In genomic region chr2:72803151-72803550, GRCh38 we compare ENCODE assay signal across 27 cellular contexts. TPM values are rescaled to one million over a fixed set of nuclear protein-coding genes. Genes with fewer than 3 reads are reported as not detected.
DNase-seq lines count a peak whose midpoint lies in the region; ATAC-seq, FAIRE-seq and TF ChIP-seq lines count a peak whose summit lies in the region.
"Had no signal": no experiment of that assay in that cellular context is flagged by ENCODE, and none has a peak within 500 bp of the region (broad histone marks: within the 10 kb centered on the region; RNA-seq: fewer than 3 reads in every experiment).

No MANE protein-coding gene starts in this region.

- intact Hi-C loops in kidney (cut with DNase I) = no loop called here

- no peak overlapping the region for H3K9ac ChIP-seq in kidney (ENCODE audit: low read length in 2 of 2)

- no peak overlapping the region for H3K27ac ChIP-seq in kidney (ENCODE audit: low read depth in 2 of 2, low read length in 2 of 2)
- H3K27ac ChIP-seq: ascending aorta, colonic mucosa, psoas muscle had no signal

- no peak for FAIRE-seq in kidney (lab: Jason Lieb, UNC)
- FAIRE-seq: endometrium, GM19239, H1 had no signal

- no peak overlapping the region for H3K4me3 ChIP-seq in astrocyte of the spinal cord (ENCODE audit: low read depth, low read length)
- no peak overlapping the region for H3K4me3 ChIP-seq in kidney (ENCODE audit: low read length in 2 of 2)
- H3K4me3 ChIP-seq: ascending aorta, colonic mucosa, psoas muscle had no signal

- H3K36me3 ChIP-seq in kidney (ENCODE audit: control insufficient read depth in 1 of 2, insufficient read depth in 2 of 2, low read length in 2 of 2) = no peaks in the 10 kb centered on the region
- H3K36me3 ChIP-seq: ascending aorta, colonic mucosa had no signal

- no peak for ATAC-seq in GM19324 (IDR thresholded peaks at IDR 0.05; ENCODE audit: low FRiP score, unreplicated experiment)
- no peak for ATAC-seq in GM21381 (IDR thresholded peaks at IDR 0.05; ENCODE audit: unreplicated experiment)
- no peak for ATAC-seq in activated T-cell treated with anti-CD3 and anti-CD28 coated beads, Interleukin-2, amount 50 U/mL, for 72 hours (replicated peaks in 1 of 2)
- ATAC-seq: left cardiac atrium, psoas muscle had no signal

- in situ Hi-C loops in astrocyte of the spinal cord (cut with HindIII; ENCODE audit: low sequenced_read_pairs) = no loop called here

- no peaks in the 10 kb centered on the region for H3K9me3 ChIP-seq in kidney (ENCODE audit: control insufficient read depth in 1 of 2, low read length in 2 of 2)
- H3K9me3 ChIP-seq: ascending aorta, colonic mucosa, psoas muscle had no signal

- DNase-seq in HT1080 (ENCODE audit: low read depth) (peak; percentile 67), astrocyte of the spinal cord (ENCODE audit: low read depth, low spot score) (peak; percentile 58), globus pallidus (ENCODE audit: low spot score) (peak; percentile 84), stromal cell of bone marrow (ENCODE audit: low read depth) (peak; percentile 59), kidney (no peak)
- DNase-seq in activated T-cell treated with anti-CD3 and anti-CD28 coated beads, Interleukin-2, amount 50 U/mL, for 72 hours = no peak
- DNase-seq: activated CD4-positive, alpha-beta T cell treated with anti-CD3 and anti-CD28 coated beads for 1 hour; activated CD8-positive, alpha-beta memory T cell treated with anti-CD3 and anti-CD28 coated beads for 24 hours; activated naive CD4-positive, alpha-beta T cell treated with anti-CD3 and anti-CD28 coated beads, Interleukin-2, amount 50 U/mL, for 16 hours; colonic mucosa; DMS79; left cardiac atrium; NCI-H1417; NCI-H2171; NCI-H526; psoas muscle; stimulated activated CD4-positive, alpha-beta T cell treated with anti-CD3 and anti-CD28 coated beads, Interleukin-4, amount 100 ng/mL, for 24 hours; SW 1271 had no signal

- peaks cover 2 to 6% of the 10 kb centered on the region in 2 donors for H3K36me3 Mint-ChIP-seq in activated T-cell treated with anti-CD3 and anti-CD28 coated beads, Interleukin-2, amount 50 U/mL, for 72 hours (ENCODE audit: insufficient read depth in 2 of 2)

- H3K4me1 ChIP-seq in kidney (ENCODE audit: control insufficient read depth in 1 of 2, insufficient read depth in 1 of 2, low read depth in 1 of 2, low read length in 2 of 2) = no peaks in the 10 kb centered on the region
- H3K4me1 ChIP-seq: ascending aorta, colonic mucosa, psoas muscle had no signal

- no peak overlapping the region for H3K27ac Mint-ChIP-seq in activated T-cell treated with anti-CD3 and anti-CD28 coated beads, Interleukin-2, amount 50 U/mL, for 72 hours
- H3K27ac Mint-ChIP-seq: mesothelial cell of epicardium; stimulated activated naive CD8-positive, alpha-beta T cell treated with anti-CD3 and anti-CD28 coated beads, Interleukin-15, Interleukin-2, amounts not matched to agents 100 ng/mL and 50 ng/mL, for 24 hours; type B pancreatic cell had no signal

- no peaks in the 10 kb centered on the region for H3K4me1 Mint-ChIP-seq in activated T-cell treated with anti-CD3 and anti-CD28 coated beads, Interleukin-2, amount 50 U/mL, for 72 hours (ENCODE audit: low read depth)
- H3K4me1 Mint-ChIP-seq: mesothelial cell of epicardium had no signal

- H3K9me3 Mint-ChIP-seq in activated T-cell treated with anti-CD3 and anti-CD28 coated beads, Interleukin-2, amount 50 U/mL, for 72 hours = peaks cover 0 to 7% of the 10 kb centered on the region in 2 donors
- H3K9me3 Mint-ChIP-seq: type B pancreatic cell had no signal

- H3K27me3 Mint-ChIP-seq in activated T-cell treated with anti-CD3 and anti-CD28 coated beads, Interleukin-2, amount 50 U/mL, for 72 hours (ENCODE audit: low read depth) = no peaks in the 10 kb centered on the region
- H3K27me3 Mint-ChIP-seq: stimulated activated naive CD8-positive, alpha-beta T cell treated with anti-CD3 and anti-CD28 coated beads, Interleukin-15, Interleukin-2, amounts not matched to agents 100 ng/mL and 50 ng/mL, for 24 hours; type B pancreatic cell had no signal

- no peak for TF ChIP-seq CTCF in astrocyte of the spinal cord (IDR thresholded peaks at IDR 0.05; ENCODE audit: low read depth, low read length)
- TF ChIP-seq CTCF in kidney (IDR thresholded peaks at IDR 0.05; ENCODE audit: borderline replicate concordance, extremely low read depth, insufficient read depth) = no peak

- no peak overlapping the region for H3K4me3 Mint-ChIP-seq in activated T-cell treated with anti-CD3 and anti-CD28 coated beads, Interleukin-2, amount 50 U/mL, for 72 hours
- H3K4me3 Mint-ChIP-seq: mesothelial cell of epicardium; stimulated activated naive CD8-positive, alpha-beta T cell treated with anti-CD3 and anti-CD28 coated beads, Interleukin-15, Interleukin-2, amounts not matched to agents 100 ng/mL and 50 ng/mL, for 24 hours; type B pancreatic cell had no signal

RNA-seq across cellular contexts. Expression of gene EXOC6B, which starts 22.7 kb away (rescaled TPM):
- 5.1 and 6.8 TPM in 2 replicates for total RNA-seq in HT1080 (2014; rRNA removed; shearing (Covaris generic))
- 4.7 and 5.8 TPM in 2 replicates for polyA plus RNA-seq in HT1080 (2015; cell fraction: cytosol; rRNA removed)
- polyA plus RNA-seq in HT1080 (2015; cell fraction: nucleus; rRNA removed) = 12.4 and 14.4 TPM in 2 replicates
- 10 to 100 TPM; 10.4 to 11.6 TPM for total RNA-seq in activated T-cell treated with anti-CD3 and anti-CD28 coated beads, Interleukin-2, amount 50 U/mL, for 72 hours
- 31.3 TPM for total RNA-seq in kidney
- 5.9 TPM for polyA plus RNA-seq in kidney (ENCODE audit: insufficient read depth, low read depth, low replicate concordance)

Comparison
In these comparisons a context has a peak if more than half of its experiments do, and no peak if none do; other contexts are left out.
1. DNase-seq: peak in HT1080 (single experiment), astrocyte of the spinal cord (single experiment), globus pallidus (single experiment) and stromal cell of bone marrow (single experiment); none in activated T-cell treated with anti-CD3 and anti-CD28 coated beads, Interleukin-2, amount 50 U/mL, for 72 hours (0 of 2) and kidney (single experiment).